Comparison of ENCODE assay signal across 8 cellular contexts in genomic region chr1:248825136-248825535, GRCh38. TPM values are rescaled to one million over a fixed set of nuclear protein-coding genes. Genes with fewer than 3 reads are reported as not detected.
DNase-seq lines count a peak whose midpoint lies in the region; ATAC-seq and TF ChIP-seq lines count a peak whose summit lies in the region.

No MANE protein-coding gene starts in this region.

- H3K4me1 Mint-ChIP-seq in T-cell: peaks cover 64 to 70% (median 69%) of the 10 kb centered on the region in 3 donors

- no peaks in the 10 kb centered on the region for H3K9me3 Mint-ChIP-seq in T-cell

- ATAC-seq in T-cell (replicated peaks in 1 of 4) (no peak), GM19035 (IDR thresholded peaks at IDR 0.05; ENCODE audit: unreplicated experiment) (no peak), GM21367 (IDR thresholded peaks at IDR 0.05; ENCODE audit: unreplicated experiment) (no peak)

- H3K4me2 ChIP-seq in fibroblast of lung (ENCODE audit: extremely low read depth, insufficient read depth, low read length): peak overlapping the region; percentile 92

- H3K9ac ChIP-seq in fibroblast of lung (ENCODE audit: insufficient read depth, low read length): peak overlapping the region; percentile 82

- no peak for TF ChIP-seq POLR2A in prostate gland (IDR thresholded peaks at IDR 0.05)

- H3K27ac Mint-ChIP-seq in T-cell: peak overlapping the region; percentile 96 to 99

- H3K36me3 Mint-ChIP-seq in T-cell: peaks cover 38% of the 10 kb centered on the region

- H3K27ac ChIP-seq in fibroblast of lung (ENCODE audit: insufficient read depth, low read length) (peak overlapping the region; percentile 98), prostate gland (peak overlapping the region; percentile 90 to 98)

- no peaks in the 10 kb centered on the region for H3K27me3 ChIP-seq in fibroblast of lung (ENCODE audit: control insufficient read depth, insufficient read depth, low read length)
- no peaks in the 10 kb centered on the region for H3K27me3 ChIP-seq in prostate gland (replicated peaks; ENCODE audit: insufficient read depth)

- TF ChIP-seq CTCF in fibroblast of lung (conservative IDR thresholded peaks at IDR 0.05 in 1 of 2, IDR thresholded peaks at IDR 0.05 in 1 of 2; ENCODE audit: low read depth in 1 of 2, low read length in 2 of 2) (no peak), prostate gland (IDR thresholded peaks at IDR 0.05) (no peak), GM10266 (IDR thresholded peaks at IDR 0.05; ENCODE audit: control insufficient read depth, insufficient read depth, low read depth, missing control alignments) (no peak)

- peaks cover 39% of the 10 kb centered on the region for H3K4me1 ChIP-seq in fibroblast of lung (ENCODE audit: control insufficient read depth, extremely low read depth, insufficient read depth, low read length)
- H3K4me1 ChIP-seq in prostate gland (replicated peaks): peaks cover 8% of the 10 kb centered on the region

- intact Hi-C loops in prostate gland (cut with DNase I): no loop called here

- H3K36me3 ChIP-seq in fibroblast of lung (ENCODE audit: control insufficient read depth, insufficient read depth, low read length): peaks cover 2% of the 10 kb centered on the region
- H3K36me3 ChIP-seq in prostate gland: no peaks in the 10 kb centered on the region

- 25% methylated on average over 10 of the region's 10 CpGs for WGBS in prostate gland

- POLR2A ChIA-PET in T-cell (lab: Charles Lee): interaction anchor here (0.6 to 1.5 kb wide), 4 partner anchors 19 to 919 kb away, joined by 4 to 7 read pairs (median 6); no protein-coding TSS in a partner anchor

- no peaks in the 10 kb centered on the region for H3K27me3 Mint-ChIP-seq in T-cell

- peaks cover 48% of the 10 kb centered on the region for H3K79me2 ChIP-seq in fibroblast of lung (ENCODE audit: control insufficient read depth, insufficient read depth, low read length)

- peak overlapping the region; percentile 75 for H2AFZ ChIP-seq in fibroblast of lung (ENCODE audit: low read length)

- CTCF ChIA-PET in T-cell (lab: Charles Lee): interaction anchor here (0.6 to 2.0 kb wide), 6 partner anchors 13 to 81 kb away, joined by 3 to 16 read pairs (median 4); partner anchors contain the start of genes PGBD2 (in 1 of the 2), ZNF672 (in 1 of the 2) and ZNF692 (in 1 of the 2)

- peak overlapping the region; percentile 88 to 99 (median 97) for H3K4me3 Mint-ChIP-seq in T-cell

- H3K4me3 ChIP-seq in fibroblast of lung (replicated peaks in 1 of 4; ENCODE audit: control extremely low read depth in 1 of 4, insufficient read depth in 1 of 4, low read depth in 3 of 4, low read length in 4 of 4) (peak overlapping the region; percentile 85 to 91 (median 89)), prostate gland (peak overlapping the region; percentile 55 to 81)

- peak; percentile 58 for DNase-seq in GM03348 (ENCODE audit: low spot score)
- no peak for DNase-seq in T-cell
- DNase-seq in fibroblast of lung (ENCODE audit: low read depth in 2 of 2): no peak
- DNase-seq in prostate gland (ENCODE audit: low spot score): no peak
- DNase-seq in GM19240 (ENCODE audit: insufficient read length, low spot score): no peak
- DNase-seq in GM10266 (ENCODE audit: extremely low spot score): no peak

- H4K20me1 ChIP-seq in fibroblast of lung (ENCODE audit: control insufficient read depth, extremely low read depth, insufficient read depth, low read length): peaks cover 2% of the 10 kb centered on the region

- H3K9me3 ChIP-seq in fibroblast of lung (ENCODE audit: control insufficient read depth, insufficient read depth, low read depth, low read length): no peaks in the 10 kb centered on the region
- H3K9me3 ChIP-seq in prostate gland: no peaks in the 10 kb centered on the region

RNA-seq across cellular contexts. Expression of gene SH3BP5L, which starts 0.6 kb away (rescaled TPM):
- total RNA-seq in T-cell: 10 to 100 TPM; 16.8 to 41.4 (median 36.3) TPM
- 19.8 and 20.3 TPM in 2 replicates for total RNA-seq in fibroblast of lung
- 17.5 and 17.9 TPM in 2 replicates for polyA plus RNA-seq in fibroblast of lung
- 20.3 and 22.0 TPM in 2 replicates for polyA plus RNA-seq in fibroblast of lung (2012)
- 21.1 and 22.9 TPM in 2 replicates for polyA minus RNA-seq in fibroblast of lung (ENCODE audit: low replicate concordance)
- 10 to 100 TPM; 23.3 to 35.3 TPM for total RNA-seq in prostate gland

RNA-seq across cellular contexts. Expression of gene ZNF672, which starts 12.9 kb away (rescaled TPM):
- total RNA-seq in T-cell: 10 to 100 TPM; 27.7 to 46.7 (median 42.1) TPM
- total RNA-seq in fibroblast of lung: 11.6 and 15.5 TPM in 2 replicates
- 10.3 and 13.8 TPM in 2 replicates for polyA plus RNA-seq in fibroblast of lung
- 8.4 and 11.0 TPM in 2 replicates for polyA plus RNA-seq in fibroblast of lung (2012)
- polyA minus RNA-seq in fibroblast of lung (ENCODE audit: low replicate concordance): 25.9 and 49.4 TPM in 2 replicates
- 10 to 100 TPM; 44.2 to 63.1 TPM for total RNA-seq in prostate gland

RNA-seq across cellular contexts. Expression of gene ZNF692, which starts 33.7 kb away (rescaled TPM):
- total RNA-seq in T-cell (10 to 100 TPM; 53.9 to 88.1 (median 78.7) TPM), fibroblast of lung (16.2 and 16.7 TPM in 2 replicates), prostate gland (10 to 100 TPM; 65.0 to 99.7 TPM)
- 7.6 and 9.3 TPM in 2 replicates for polyA plus RNA-seq in fibroblast of lung
- polyA plus RNA-seq in fibroblast of lung (2012): 7.5 and 10.6 TPM in 2 replicates
- polyA minus RNA-seq in fibroblast of lung (ENCODE audit: low replicate concordance): 2.8 and 9.0 TPM in 2 replicates
